In genomic region chr3:106399208-106399607, GRCh38 we compare ENCODE assay signal across 23 cellular contexts.
A peak's percentile ranks its signal among the peaks of the same experiment; 100 is the strongest.
DNase-seq lines count a peak whose midpoint lies in the region; ATAC-seq and TF ChIP-seq lines count a peak whose summit lies in the region.
"Had no signal": no experiment of that assay in that cellular context is flagged by ENCODE, and none has a peak within 500 bp of the region (broad histone marks: within the 10 kb centered on the region; RNA-seq: fewer than 3 reads in every experiment).

No MANE protein-coding gene starts in this region.

- TF ChIP-seq CTCF in SK-N-SH (IDR thresholded peaks at IDR 0.05) (no peak), fibroblast of villous mesenchyme (IDR thresholded peaks at IDR 0.05; ENCODE audit: insufficient read depth, low read depth, low read length) (no peak), neural progenitor cell (IDR thresholded peaks at IDR 0.05) (no peak)

- H3K9me2 ChIP-seq in SK-N-SH = no peaks in the 10 kb centered on the region; the same call in 1 of the 2 replicates

- H3K9ac ChIP-seq in SK-N-SH = no peak overlapping the region
- no peak overlapping the region for H3K9ac ChIP-seq in neural progenitor cell

- CTCF ChIA-PET in SK-N-SH (lab: Yijun Ruan, JAX) = no interaction called here

- H2AFZ ChIP-seq in SK-N-SH (ENCODE audit: low read depth) = 0 out of 2 replicates have a peak overlapping the region, but pooled peaks have one; percentile 12
- H2AFZ ChIP-seq in neural progenitor cell (replicated peaks) = no peak overlapping the region

- no peak overlapping the region for H3K4me3 ChIP-seq in SK-N-SH (ENCODE audit: low read depth in 2 of 2, low read length in 1 of 2)
- no peak overlapping the region for H3K4me3 ChIP-seq in fibroblast of villous mesenchyme (ENCODE audit: low read depth, low read length)
- H3K4me3 ChIP-seq in neural progenitor cell = no peak overlapping the region
- H3K4me3 ChIP-seq: A549, breast epithelium, esophagus muscularis mucosa, gastroesophageal sphincter, SJSA1, testis had no signal

- POLR2A ChIA-PET in SK-N-SH (lab: Yijun Ruan, JAX) = no interaction called here

- peak; percentile 35 for DNase-seq in EH (ENCODE audit: low read depth)
- DNase-seq in SK-N-SH = no peak
- DNase-seq in fibroblast of villous mesenchyme (ENCODE audit: low read depth) = peak; percentile 71
- peak; percentile 7 for DNase-seq in neural progenitor cell (ENCODE audit: low spot score)
- no peak for DNase-seq in activated CD8-positive, alpha-beta memory T cell treated with anti-CD3 and anti-CD28 coated beads for 24 hours
- DNase-seq in EL = no peak
- DNase-seq: activated T-cell treated with anti-CD3 and anti-CD28 coated beads, Interleukin-2, amount 50 U/mL, for 1 hour; DMS79; NCI-H1417 treated with DMSO at 0.1 percent for 48 hours; NCI-H446 treated with DMSO at 0.1 percent for 48 hours; nucleus accumbens; stimulated activated CD4-positive, alpha-beta T cell treated with anti-CD3 and anti-CD28 coated beads, Interleukin-4, amount 100 ng/mL, for 1 hour; stimulated activated naive CD4-positive, alpha-beta T cell; testis had no signal

- H3K27me3 Mint-ChIP-seq in neural progenitor cell (ENCODE audit: insufficient read depth, low read depth) = no peaks in the 10 kb centered on the region
- H3K27me3 Mint-ChIP-seq: IgD-negative memory B cell had no signal

- no peak for TF ChIP-seq EP300 in SK-N-SH (IDR thresholded peaks at IDR 0.05; ENCODE audit: borderline replicate concordance in 1 of 2, low read depth in 1 of 2, low read length in 1 of 2)

- no peak for TF ChIP-seq RAD21 in SK-N-SH (IDR thresholded peaks at IDR 0.05; ENCODE audit: low read length)

- no peak overlapping the region for H3K4me2 ChIP-seq in SK-N-SH
- peak overlapping the region; percentile 62 for H3K4me2 ChIP-seq in neural progenitor cell
- H3K4me2 ChIP-seq: A549 had no signal

- H3K27me3 ChIP-seq in SK-N-SH (ENCODE audit: insufficient read depth) (no peaks in the 10 kb centered on the region), neural progenitor cell (no peaks in the 10 kb centered on the region)
- H3K27me3 ChIP-seq: breast epithelium, esophagus muscularis mucosa, gastroesophageal sphincter, SJSA1, testis had no signal

- peaks cover 19% of the 10 kb centered on the region for H3K4me1 Mint-ChIP-seq in neural progenitor cell

- H3F3A ChIP-seq in SK-N-SH (replicated peaks; ENCODE audit: insufficient read depth) (no peaks in the 10 kb centered on the region), neural progenitor cell (ENCODE audit: low read depth) (peaks cover 48% of the 10 kb centered on the region)

- no peak overlapping the region for H3K27ac ChIP-seq in SK-N-SH (ENCODE audit: low read depth in 2 of 2, low read length in 1 of 2)
- peak overlapping the region; percentile 92 for H3K27ac ChIP-seq in neural progenitor cell
- H3K27ac ChIP-seq: A549, breast epithelium, esophagus muscularis mucosa, SJSA1, testis had no signal

- H3K36me3 Mint-ChIP-seq in neural progenitor cell = no peaks in the 10 kb centered on the region

- no peak for ATAC-seq in GM18868 (IDR thresholded peaks at IDR 0.05; ENCODE audit: unreplicated experiment)
- no peak for ATAC-seq in GM19035 (IDR thresholded peaks at IDR 0.05; ENCODE audit: unreplicated experiment)
- ATAC-seq: A549, gastroesophageal sphincter, Panc1 had no signal

- 89% methylated on average over 1 of the region's 1 CpG for WGBS in SK-N-SH (ENCODE audit: low lambda C conversion rate)

- H3K27ac Mint-ChIP-seq in neural progenitor cell = peak overlapping the region; percentile 80
- H3K27ac Mint-ChIP-seq: IgD-negative memory B cell had no signal

- H3K9me3 Mint-ChIP-seq in neural progenitor cell = no peaks in the 10 kb centered on the region
- H3K9me3 Mint-ChIP-seq: IgD-negative memory B cell had no signal

- H3K79me2 ChIP-seq in SK-N-SH (ENCODE audit: insufficient read depth) = no peaks in the 10 kb centered on the region
- H3K79me2 ChIP-seq in neural progenitor cell (ENCODE audit: low read depth) = no peaks in the 10 kb centered on the region

- no peaks in the 10 kb centered on the region for H3K9me3 ChIP-seq in SK-N-SH
- H3K9me3 ChIP-seq in neural progenitor cell (ENCODE audit: low read depth) = no peaks in the 10 kb centered on the region
- H3K9me3 ChIP-seq: A549, breast epithelium, esophagus muscularis mucosa, gastroesophageal sphincter, SJSA1, testis had no signal

- H3K4me1 ChIP-seq in SK-N-SH (ENCODE audit: control insufficient read depth in 1 of 2, insufficient read depth in 2 of 2, low read depth in 1 of 2, low read length in 1 of 2) (peaks cover 0 to 5% of the 10 kb centered on the region in 2 experiments; a peak in 2 of 4 replicates), neural progenitor cell (peaks cover 83% of the 10 kb centered on the region)
- H3K4me1 ChIP-seq: A549, breast epithelium, SJSA1, testis had no signal

- H3K36me3 ChIP-seq in SK-N-SH (replicated peaks in 1 of 2; ENCODE audit: control insufficient read depth in 1 of 2, insufficient read depth in 2 of 2, low read length in 1 of 2) = no peaks in the 10 kb centered on the region
- no peaks in the 10 kb centered on the region for H3K36me3 ChIP-seq in neural progenitor cell
- H3K36me3 ChIP-seq: breast epithelium, esophagus muscularis mucosa, gastroesophageal sphincter, SJSA1 had no signal

- H4K20me1 ChIP-seq in SK-N-SH (ENCODE audit: insufficient read depth) (no peaks in the 10 kb centered on the region), neural progenitor cell (ENCODE audit: low read depth) (no peaks in the 10 kb centered on the region)

- H3K4me3 Mint-ChIP-seq in neural progenitor cell = no peak overlapping the region
- H3K4me3 Mint-ChIP-seq: IgD-negative memory B cell had no signal

TF ChIP-seq in SK-N-SH, 30 proteins besides CTCF, POLR2A, EP300 and RAD21:
- no peak for TF ChIP-seq MXI1 (IDR thresholded peaks at IDR 0.05; ENCODE audit: low read depth, low read length)
- TF ChIP-seq NRF1 (IDR thresholded peaks at IDR 0.05; ENCODE audit: low read depth, low read length) = no peak
- no peak for TF ChIP-seq FOSL2 (IDR thresholded peaks at IDR 0.05; ENCODE audit: borderline replicate concordance, low read depth)
- TF ChIP-seq EZH2phosphoT487 (IDR thresholded peaks at IDR 0.05; ENCODE audit: borderline replicate concordance, low read depth) = no peak
- no peak for TF ChIP-seq TCF12 (IDR thresholded peaks at IDR 0.05)
- TF ChIP-seq TAF1 (IDR thresholded peaks at IDR 0.05; ENCODE audit: borderline replicate concordance, low read depth, low read length) = no peak
- TF ChIP-seq CHD2 (IDR thresholded peaks at IDR 0.05; ENCODE audit: low read length, partially characterized antibody) = no peak
- no peak for TF ChIP-seq SIN3A (IDR thresholded peaks at IDR 0.05; ENCODE audit: borderline replicate concordance, low read depth, low read length)
- TF ChIP-seq, protein P1, sequence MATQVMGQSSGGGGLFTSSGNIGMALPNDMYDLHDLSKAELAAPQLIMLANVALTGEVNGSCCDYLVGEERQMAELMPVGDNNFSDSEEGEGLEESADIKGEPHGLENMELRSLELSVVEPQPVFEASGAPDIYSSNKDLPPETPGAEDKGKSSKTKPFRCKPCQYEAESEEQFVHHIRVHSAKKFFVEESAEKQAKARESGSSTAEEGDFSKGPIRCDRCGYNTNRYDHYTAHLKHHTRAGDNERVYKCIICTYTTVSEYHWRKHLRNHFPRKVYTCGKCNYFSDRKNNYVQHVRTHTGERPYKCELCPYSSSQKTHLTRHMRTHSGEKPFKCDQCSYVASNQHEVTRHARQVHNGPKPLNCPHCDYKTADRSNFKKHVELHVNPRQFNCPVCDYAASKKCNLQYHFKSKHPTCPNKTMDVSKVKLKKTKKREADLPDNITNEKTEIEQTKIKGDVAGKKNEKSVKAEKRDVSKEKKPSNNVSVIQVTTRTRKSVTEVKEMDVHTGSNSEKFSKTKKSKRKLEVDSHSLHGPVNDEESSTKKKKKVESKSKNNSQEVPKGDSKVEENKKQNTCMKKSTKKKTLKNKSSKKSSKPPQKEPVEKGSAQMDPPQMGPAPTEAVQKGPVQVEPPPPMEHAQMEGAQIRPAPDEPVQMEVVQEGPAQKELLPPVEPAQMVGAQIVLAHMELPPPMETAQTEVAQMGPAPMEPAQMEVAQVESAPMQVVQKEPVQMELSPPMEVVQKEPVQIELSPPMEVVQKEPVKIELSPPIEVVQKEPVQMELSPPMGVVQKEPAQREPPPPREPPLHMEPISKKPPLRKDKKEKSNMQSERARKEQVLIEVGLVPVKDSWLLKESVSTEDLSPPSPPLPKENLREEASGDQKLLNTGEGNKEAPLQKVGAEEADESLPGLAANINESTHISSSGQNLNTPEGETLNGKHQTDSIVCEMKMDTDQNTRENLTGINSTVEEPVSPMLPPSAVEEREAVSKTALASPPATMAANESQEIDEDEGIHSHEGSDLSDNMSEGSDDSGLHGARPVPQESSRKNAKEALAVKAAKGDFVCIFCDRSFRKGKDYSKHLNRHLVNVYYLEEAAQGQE (IDR thresholded peaks at IDR 0.05; ENCODE audit: low read depth, low read length) = no peak
- TF ChIP-seq ZBTB33 (IDR thresholded peaks at IDR 0.05; ENCODE audit: borderline replicate concordance, low read depth) = no peak
- peak; percentile 55 for TF ChIP-seq GATA2 (CRISPR knock-in tag; IDR thresholded peaks at IDR 0.05)
- TF ChIP-seq, protein P2, sequence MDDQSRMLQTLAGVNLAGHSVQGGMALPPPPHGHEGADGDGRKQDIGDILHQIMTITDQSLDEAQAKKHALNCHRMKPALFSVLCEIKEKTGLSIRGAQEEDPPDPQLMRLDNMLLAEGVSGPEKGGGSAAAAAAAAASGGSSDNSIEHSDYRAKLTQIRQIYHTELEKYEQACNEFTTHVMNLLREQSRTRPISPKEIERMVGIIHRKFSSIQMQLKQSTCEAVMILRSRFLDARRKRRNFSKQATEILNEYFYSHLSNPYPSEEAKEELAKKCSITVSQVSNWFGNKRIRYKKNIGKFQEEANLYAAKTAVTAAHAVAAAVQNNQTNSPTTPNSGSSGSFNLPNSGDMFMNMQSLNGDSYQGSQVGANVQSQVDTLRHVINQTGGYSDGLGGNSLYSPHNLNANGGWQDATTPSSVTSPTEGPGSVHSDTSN (IDR thresholded peaks at IDR 0.05) = 0 out of 2 replicates have a peak, but pooled peaks have one; percentile 23
- no peak for TF ChIP-seq ELF1 (IDR thresholded peaks at IDR 0.05)

Comparison
In these comparisons a context has a peak if more than half of its experiments do, and no peak if none do; other contexts are left out.
1. DNase-seq: peak in EH (single experiment), fibroblast of villous mesenchyme (single experiment) and neural progenitor cell (single experiment); none in SK-N-SH (single experiment), activated CD8-positive, alpha-beta memory T cell treated with anti-CD3 and anti-CD28 coated beads for 24 hours (single experiment) and EL (single experiment).